In the genomic region with DNA sequence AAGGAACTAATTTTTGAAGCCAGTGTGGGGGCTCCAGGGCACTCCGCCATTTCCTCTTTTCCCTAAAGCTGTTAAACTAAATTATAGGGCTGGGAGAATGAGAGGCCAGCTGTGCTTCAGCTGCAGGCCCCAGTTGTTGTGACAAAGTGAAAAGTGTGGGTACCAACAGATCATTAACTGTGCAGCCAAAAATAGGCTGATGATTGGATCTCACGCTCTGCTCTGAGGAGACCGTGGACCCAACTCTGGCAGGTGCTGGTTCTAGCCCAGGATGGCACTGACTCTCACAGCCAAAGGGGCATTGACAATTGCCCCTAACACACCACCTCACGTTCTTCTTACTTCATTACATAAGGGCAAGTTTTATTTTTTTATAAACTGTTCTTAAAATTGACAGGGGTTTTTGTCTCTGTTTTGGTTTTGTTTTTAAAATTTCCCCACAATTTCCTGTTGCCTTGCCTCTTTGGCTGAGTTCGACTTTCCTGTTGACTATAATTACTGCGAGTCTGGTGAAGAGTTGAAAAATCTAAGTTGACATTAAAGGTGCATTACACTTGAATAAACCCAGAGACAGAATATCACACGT, we compare ENCODE assay signal across 8 cellular contexts.
DNase-seq lines count a peak whose midpoint lies in the region; ATAC-seq and TF ChIP-seq lines count a peak whose summit lies in the region.

No MANE protein-coding gene starts in this region.

- peak overlapping the region; percentile 94 for H3K27ac Mint-ChIP-seq in activated CD8-positive, alpha-beta T cell treated with anti-CD3 and anti-CD28 coated beads for 36 hours

- intact Hi-C loops in activated CD8-positive, alpha-beta T cell treated with anti-CD3 and anti-CD28 coated beads for 36 hours (cut with micrococcal nuclease), result no loop called here
- intact Hi-C loops in posterior vena cava (cut with DNase I), result no loop called here
- intact Hi-C loops in testis (cut with DNase I; ENCODE audit: low total_unique reads), result no loop called here

- peak overlapping the region; percentile 56 for H3K4me3 Mint-ChIP-seq in activated CD8-positive, alpha-beta T cell treated with anti-CD3 and anti-CD28 coated beads for 36 hours

- no peak for TF ChIP-seq CTCF in activated CD8-positive, alpha-beta T cell treated with anti-CD3 and anti-CD28 coated beads for 36 hours (IDR thresholded peaks at IDR 0.05)
- no peak for TF ChIP-seq CTCF in RWPE1 (conservative IDR thresholded peaks at IDR 0.05; ENCODE audit: low read depth)
- TF ChIP-seq CTCF in testis (IDR thresholded peaks at IDR 0.05), result no peak

- H3K4me1 ChIP-seq in BLaER1, result peaks cover 46% of the 10 kb centered on the region
- no peaks in the 10 kb centered on the region for H3K4me1 ChIP-seq in testis

- H3K9ac ChIP-seq in BLaER1, result 0 out of 2 replicates have a peak overlapping the region, but pooled peaks have one; percentile 8

- H3K36me3 ChIP-seq in BLaER1 (no peaks in the 10 kb centered on the region), testis (ENCODE audit: low read depth, missing control alignments) (no peaks in the 10 kb centered on the region)

- H3K36me3 Mint-ChIP-seq in activated CD8-positive, alpha-beta T cell treated with anti-CD3 and anti-CD28 coated beads for 36 hours (ENCODE audit: low read depth), result peaks cover 15% of the 10 kb centered on the region

- H4K20me1 ChIP-seq in BLaER1, result no peaks in the 10 kb centered on the region

- ATAC-seq in GM19025 (IDR thresholded peaks at IDR 0.05; ENCODE audit: low read depth, unreplicated experiment) (peak; percentile 74), HG02981 (IDR thresholded peaks at IDR 0.05; ENCODE audit: unreplicated experiment) (peak; percentile 83)
- peak; percentile 22 for ATAC-seq in activated CD8-positive, alpha-beta T cell treated with anti-CD3 and anti-CD28 coated beads for 36 hours

- WGBS in testis, 2 donors, result 68 to 76% methylated on average over 7 of the region's 7 CpGs

- H3K27me3 Mint-ChIP-seq in activated CD8-positive, alpha-beta T cell treated with anti-CD3 and anti-CD28 coated beads for 36 hours, result no peaks in the 10 kb centered on the region

- peaks cover under 1% of the 10 kb centered on the region; the same call in 1 of the 2 replicates for H3K9me3 ChIP-seq in BLaER1
- H3K9me3 ChIP-seq in testis, result no peaks in the 10 kb centered on the region

- H3K27ac ChIP-seq in BLaER1 (peak overlapping the region; percentile 69), RWPE1 (no peak overlapping the region), testis (no peak overlapping the region)

- DNase-seq in activated CD8-positive, alpha-beta T cell treated with anti-CD3 and anti-CD28 coated beads for 36 hours, result no peak
- DNase-seq in posterior vena cava (ENCODE audit: low spot score) (no peak), RWPE1 (ENCODE audit: low spot score) (no peak), testis (no peak), NCI-H1694 (lab: John Stamatoyannopoulos, UW) (no peak)

- H3K27me3 ChIP-seq in BLaER1 (no peaks in the 10 kb centered on the region), testis (no peaks in the 10 kb centered on the region)

- H3K4me1 Mint-ChIP-seq in activated CD8-positive, alpha-beta T cell treated with anti-CD3 and anti-CD28 coated beads for 36 hours (ENCODE audit: low read depth), result peaks cover 61% of the 10 kb centered on the region

- CTCF ChIA-PET in activated CD8-positive, alpha-beta T cell treated with anti-CD3 and anti-CD28 coated beads for 36 hours (lab: Charles Lee), result interaction anchor here (0.9 to 1.5 kb wide), 2 partner anchors 10 to 106 kb away, joined by 3 to 6 read pairs; no protein-coding TSS in a partner anchor
- CTCF ChIA-PET in RWPE1 (lab: Yijun Ruan, JAX), result no interaction called here

- H3K4me2 ChIP-seq in BLaER1, result peak overlapping the region; percentile 70

- POLR2A ChIA-PET in activated CD8-positive, alpha-beta T cell treated with anti-CD3 and anti-CD28 coated beads for 36 hours (lab: Charles Lee), result interaction anchor here (0.8 to 1.8 kb wide), 3 partner anchors 12 to 59 kb away, joined by 3 to 7 read pairs (median 5); no protein-coding TSS in a partner anchor
- POLR2A ChIA-PET in RWPE1 (lab: Yijun Ruan, JAX; ENCODE audit: low non-redundant PET), result no interaction called here

- H3K4me3 ChIP-seq in BLaER1 (no peak overlapping the region), testis (no peak overlapping the region)

- no peak for TF ChIP-seq POLR2A in testis (IDR thresholded peaks at IDR 0.05)

- H3K9me3 Mint-ChIP-seq in activated CD8-positive, alpha-beta T cell treated with anti-CD3 and anti-CD28 coated beads for 36 hours, result peaks cover under 1% of the 10 kb centered on the region

Comparison
In these comparisons a context has a peak if more than half of its experiments do, and no peak if none do; other contexts are left out.
1. ATAC-seq: peak in every context shown above with its lines; median percentile 83 in HG02981; 74 in GM19025; 22 in activated CD8-positive, alpha-beta T cell treated with anti-CD3 and anti-CD28 coated beads for 36 hours.